ENCODE assay signal across 7 cellular contexts in the genomic region with DNA sequence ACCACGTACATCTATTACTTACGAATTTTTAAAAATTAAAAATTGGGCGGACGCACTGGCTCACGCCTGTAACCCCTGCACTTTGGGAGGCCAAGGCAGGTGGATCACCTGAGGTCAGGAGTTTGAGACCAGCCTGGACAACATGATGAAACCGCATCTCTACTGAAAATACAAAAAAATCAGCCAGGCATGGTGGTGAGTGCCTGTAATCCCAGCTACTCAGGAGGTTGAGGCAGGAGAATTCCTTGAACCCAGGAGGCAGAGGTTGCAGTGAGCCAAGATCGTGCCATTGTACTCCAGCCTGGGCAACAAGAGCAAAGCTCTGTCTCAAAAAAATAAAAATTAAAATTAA. TPM values are rescaled to one million over a fixed set of nuclear protein-coding genes. Genes with fewer than 3 reads are reported as not detected.
DNase-seq lines count a peak whose midpoint lies in the region; ATAC-seq and TF ChIP-seq lines count a peak whose summit lies in the region.
"Not testable (repeated sequence)": the region's sequence is repeated elsewhere in the genome, so short reads cannot be mapped to it uniquely, and the experiment has no call there.

No MANE protein-coding gene starts in this region.

- H3K9me3 Mint-ChIP-seq in activated CD4-positive, alpha-beta T cell treated with anti-CD3 and anti-CD28 coated beads for 36 hours (ENCODE audit: low read depth); activated naive CD4-positive, alpha-beta T cell treated with anti-CD3 and anti-CD28 coated beads, Interleukin-2, amount 10 ng/mL, durations not matched to agents 7 days and 5 days: not testable (repeated sequence)

- H3K36me3 ChIP-seq in BLaER1 treated with 17β-estradiol and CSF1 and Interleukin-3, amounts not matched to agents 10 nM and 100 nM; OCI-LY1 (ENCODE audit: insufficient read depth, low read length); hepatocyte (replicated peaks; ENCODE audit: insufficient read depth, low read depth); smooth muscle cell (ENCODE audit: low read depth): not testable (repeated sequence)

- H3K9me2 ChIP-seq in OCI-LY1 (ENCODE audit: low read depth, low read length); hepatocyte (replicated peaks; ENCODE audit: insufficient read depth): not testable (repeated sequence)

- WGBS in hepatocyte (ENCODE audit: low lambda C conversion rate, missing lambda C conversion rate), result 82% methylated on average over 7 of the region's 7 CpGs
- WGBS in smooth muscle cell (ENCODE audit: low lambda C conversion rate), result 91% methylated on average over 7 of the region's 7 CpGs

- peaks cover 65% of the 10 kb centered on the region for H3K4me1 Mint-ChIP-seq in activated CD4-positive, alpha-beta T cell treated with anti-CD3 and anti-CD28 coated beads for 36 hours
- H3K4me1 Mint-ChIP-seq in activated naive CD4-positive, alpha-beta T cell treated with anti-CD3 and anti-CD28 coated beads, Interleukin-2, amount 10 ng/mL, durations not matched to agents 7 days and 5 days, result peaks cover 64% of the 10 kb centered on the region

- not testable (repeated sequence) for H3K9me3 ChIP-seq in BLaER1 treated with 17β-estradiol and CSF1 and Interleukin-3, amounts not matched to agents 10 nM and 100 nM (replicated peaks in 1 of 11); OCI-LY1 (ENCODE audit: low read length); hepatocyte (ENCODE audit: low read depth); smooth muscle cell (replicated peaks; ENCODE audit: low read depth)

- H3K9ac ChIP-seq in BLaER1 treated with 17β-estradiol and CSF1 and Interleukin-3, amounts not matched to agents 10 nM and 100 nM; OCI-LY1 (ENCODE audit: low read length); smooth muscle cell (ENCODE audit: low read depth): not testable (repeated sequence)

- ATAC-seq in activated CD4-positive, alpha-beta T cell treated with anti-CD3 and anti-CD28 coated beads for 36 hours, result not testable (repeated sequence)

- not testable (repeated sequence) for H3K79me2 ChIP-seq in OCI-LY1 (ENCODE audit: insufficient read depth, low read length); hepatocyte; smooth muscle cell (ENCODE audit: low read depth)

- H3K27me3 ChIP-seq in BLaER1 treated with 17β-estradiol and CSF1 and Interleukin-3, amounts not matched to agents 10 nM and 100 nM; OCI-LY1 (ENCODE audit: insufficient read depth, low read length); hepatocyte; smooth muscle cell (ENCODE audit: low read depth): not testable (repeated sequence)

- H3K27ac Mint-ChIP-seq in activated CD4-positive, alpha-beta T cell treated with anti-CD3 and anti-CD28 coated beads for 36 hours, result peak overlapping the region; percentile 87
- H3K27ac Mint-ChIP-seq in activated naive CD4-positive, alpha-beta T cell treated with anti-CD3 and anti-CD28 coated beads, Interleukin-2, amount 10 ng/mL, durations not matched to agents 7 days and 5 days, result peak overlapping the region; percentile 94

- not testable (repeated sequence) for H4K20me1 ChIP-seq in BLaER1 treated with 17β-estradiol and CSF1 and Interleukin-3, amounts not matched to agents 10 nM and 100 nM; OCI-LY1 (ENCODE audit: insufficient read depth, low read length); hepatocyte (ENCODE audit: insufficient read depth, poor library complexity, severe bottlenecking); smooth muscle cell (ENCODE audit: low read depth)

- H3K4me3 Mint-ChIP-seq in activated CD4-positive, alpha-beta T cell treated with anti-CD3 and anti-CD28 coated beads for 36 hours, result peak overlapping the region; percentile 35
- H3K4me3 Mint-ChIP-seq in activated naive CD4-positive, alpha-beta T cell treated with anti-CD3 and anti-CD28 coated beads, Interleukin-2, amount 10 ng/mL, durations not matched to agents 7 days and 5 days, result peak overlapping the region; percentile 41

- not testable (repeated sequence) for H2AFZ ChIP-seq in OCI-LY1 (ENCODE audit: low read length); hepatocyte; smooth muscle cell (ENCODE audit: low read depth)

- POLR2A ChIA-PET in activated CD4-positive, alpha-beta T cell treated with anti-CD3 and anti-CD28 coated beads for 36 hours (lab: Charles Lee), result interaction anchor here (0.6 to 2.2 kb wide), 15 partner anchors 15 to 164 kb away, joined by 3 to 15 read pairs (median 5); no protein-coding TSS in a partner anchor

- H3F3A ChIP-seq in OCI-LY1 (ENCODE audit: insufficient read depth, low read length); smooth muscle cell (ENCODE audit: low read depth): not testable (repeated sequence)

- intact Hi-C loops in activated CD4-positive, alpha-beta T cell treated with anti-CD3 and anti-CD28 coated beads for 36 hours (cut with DNase I, micrococcal nuclease), result loop anchor here (1.0 to 5.0 kb wide), 7 partner anchors 22 to 133 kb away; no protein-coding TSS in a partner anchor

- H3K4me2 ChIP-seq in BLaER1 treated with 17β-estradiol and CSF1 and Interleukin-3, amounts not matched to agents 10 nM and 100 nM, result peak overlapping the region; percentile 43 to 81 (median 70)
- H3K4me2 ChIP-seq in OCI-LY1 (ENCODE audit: low read length) (peak overlapping the region; percentile 45), smooth muscle cell (peak overlapping the region; percentile 31)
- not testable (repeated sequence) for H3K4me2 ChIP-seq in hepatocyte

- DNase-seq in activated CD4-positive, alpha-beta T cell treated with anti-CD3 and anti-CD28 coated beads for 36 hours; activated naive CD4-positive, alpha-beta T cell treated with anti-CD3 and anti-CD28 coated beads, Interleukin-2, amount 10 ng/mL, durations not matched to agents 7 days and 5 days; hepatocyte (ENCODE audit: low spot score); smooth muscle cell (lab: John Stamatoyannopoulos, UW; ENCODE audit: unreplicated experiment): not testable (repeated sequence)
- DNase-seq in activated CD8-positive, alpha-beta memory T cell treated with anti-CD3 and anti-CD28 coated beads, Interleukin-2, amount 50 U/mL, for 48 hours, result peak; percentile 59

- not testable (repeated sequence) for H3K4me3 ChIP-seq in BLaER1 treated with 17β-estradiol and CSF1 and Interleukin-3, amounts not matched to agents 10 nM and 100 nM; OCI-LY1 (ENCODE audit: low read depth, low read length, poor library complexity, severe bottlenecking); hepatocyte; smooth muscle cell

- H3K4me1 ChIP-seq in BLaER1 treated with 17β-estradiol and CSF1 and Interleukin-3, amounts not matched to agents 10 nM and 100 nM, result peaks cover 18 to 48% (median 29%) of the 10 kb centered on the region in 10 experiments
- H3K4me1 ChIP-seq in OCI-LY1 (ENCODE audit: insufficient read depth, low read length, severe bottlenecking), result peaks cover 53% of the 10 kb centered on the region
- H3K4me1 ChIP-seq in hepatocyte (ENCODE audit: insufficient read depth); smooth muscle cell (ENCODE audit: low read depth): not testable (repeated sequence)

- not testable (repeated sequence) for H3K27me3 Mint-ChIP-seq in activated CD4-positive, alpha-beta T cell treated with anti-CD3 and anti-CD28 coated beads for 36 hours; activated naive CD4-positive, alpha-beta T cell treated with anti-CD3 and anti-CD28 coated beads, Interleukin-2, amount 10 ng/mL, durations not matched to agents 7 days and 5 days

- CTCF ChIA-PET in activated CD4-positive, alpha-beta T cell treated with anti-CD3 and anti-CD28 coated beads for 36 hours (lab: Charles Lee), result interaction anchor here (0.6 to 3.7 kb wide), 16 partner anchors 8 to 136 kb away, joined by 3 to 21 read pairs (median 4); no protein-coding TSS in a partner anchor
- CTCF ChIA-PET in activated naive CD4-positive, alpha-beta T cell treated with anti-CD3 and anti-CD28 coated beads, Interleukin-2, amount 10 ng/mL, durations not matched to agents 7 days and 5 days (lab: Charles Lee), result interaction anchor here (0.7 to 4.4 kb wide), 7 partner anchors 10 to 95 kb away, joined by 3 to 26 read pairs (median 3); no protein-coding TSS in a partner anchor

- H3K27ac ChIP-seq in BLaER1 treated with 17β-estradiol and CSF1 and Interleukin-3, amounts not matched to agents 10 nM and 100 nM, result not testable (repeated sequence)
- H3K27ac ChIP-seq in OCI-LY1 (ENCODE audit: low read depth, low read length, poor library complexity, severe bottlenecking) (peak overlapping the region; percentile 68), hepatocyte (peak overlapping the region; percentile 68), smooth muscle cell (ENCODE audit: low read depth) (peak overlapping the region; percentile 17)

- TF ChIP-seq CTCF in OCI-LY1 (IDR thresholded peaks at IDR 0.05; ENCODE audit: low read length); hepatocyte (IDR thresholded peaks at IDR 0.05; ENCODE audit: poor library complexity); smooth muscle cell (IDR thresholded peaks at IDR 0.05; ENCODE audit: borderline replicate concordance, insufficient read depth, poor library complexity, severe bottlenecking): not testable (repeated sequence)

- H3K36me3 Mint-ChIP-seq in activated CD4-positive, alpha-beta T cell treated with anti-CD3 and anti-CD28 coated beads for 36 hours (ENCODE audit: low read depth), result not testable (repeated sequence)
- peaks cover 27% of the 10 kb centered on the region for H3K36me3 Mint-ChIP-seq in activated naive CD4-positive, alpha-beta T cell treated with anti-CD3 and anti-CD28 coated beads, Interleukin-2, amount 10 ng/mL, durations not matched to agents 7 days and 5 days

RNA-seq across cellular contexts. Expression of a gene that starts 5.9 kb away (rescaled TPM):
- 100 to 1,000 TPM; 110 to 127 TPM for total RNA-seq in activated CD4-positive, alpha-beta T cell treated with anti-CD3 and anti-CD28 coated beads for 36 hours
- 35.0 and 40.8 TPM in 2 replicates for total RNA-seq in hepatocyte
- polyA plus RNA-seq in hepatocyte, result 58.2 and 66.3 TPM in 2 replicates
- total RNA-seq in smooth muscle cell, result 35.7 and 36.9 TPM in 2 replicates
- 59.1 and 61.2 TPM in 2 replicates for polyA plus RNA-seq in smooth muscle cell

RNA-seq across cellular contexts. Expression of a gene that starts 39.3 kb away (rescaled TPM):
- total RNA-seq in activated CD4-positive, alpha-beta T cell treated with anti-CD3 and anti-CD28 coated beads for 36 hours, result 100 to 1,000 TPM; 185 to 229 TPM
- total RNA-seq in hepatocyte, result 19.0 and 23.6 TPM in 2 replicates
- 20.9 and 22.3 TPM in 2 replicates for polyA plus RNA-seq in hepatocyte
- total RNA-seq in smooth muscle cell, result 13.4 and 17.2 TPM in 2 replicates
- 24.0 and 35.3 TPM in 2 replicates for polyA plus RNA-seq in smooth muscle cell
